Comparison of ENCODE assay signal across 8 cellular contexts in genomic region chr16:21540770-21541433, GRCh38. TPM values are rescaled to one million over a fixed set of nuclear protein-coding genes. Genes with fewer than 3 reads are reported as not detected.
A peak's percentile ranks its signal among the peaks of the same experiment; 100 is the strongest.
DNase-seq lines count a peak whose midpoint lies in the region; ATAC-seq and FAIRE-seq lines count a peak whose summit lies in the region.
"Not testable (repeated sequence)": the region's sequence is repeated elsewhere in the genome, so short reads cannot be mapped to it uniquely, and the experiment has no call there.

No MANE protein-coding gene starts in this region.

- ATAC-seq in HG02678 (IDR thresholded peaks at IDR 0.05; ENCODE audit: unreplicated experiment) (peak; percentile 70), HG03521 (IDR thresholded peaks at IDR 0.05; ENCODE audit: unreplicated experiment) (peak; percentile 43), left colon (peak; percentile 57)

- DNase-seq in CD1c-positive myeloid dendritic cell (ENCODE audit: extremely low spot score), result peak; percentile 76
- DNase-seq in GM19239 (ENCODE audit: insufficient read length, low spot score), result not testable (repeated sequence)
- peak; percentile 48 to 49 for DNase-seq in activated CD4-positive, alpha-beta T cell treated with anti-CD3 and anti-CD28 coated beads for 24 hours (ENCODE audit: low read depth in 2 of 2)
- DNase-seq in activated naive CD4-positive, alpha-beta T cell treated with Interleukin-2 at 50 U/mL for 16 hours, result peak; percentile 76
- peak in 1 of 2 donors; percentile 39 for DNase-seq in left colon
- DNase-seq in stimulated activated CD4-positive, alpha-beta T cell treated with anti-CD3 and anti-CD28 coated beads, TNF-alpha, amount 100 ng/mL, for 48 hours (ENCODE audit: low read depth in 3 of 3), result peak in 2 of 3 donors; percentile 56 to 79

- FAIRE-seq in GM19239 (lab: Jason Lieb, UNC), result peak; percentile 14

- intact Hi-C loops in left colon (cut with DNase I, micrococcal nuclease), result not testable (repeated sequence)

RNA-seq across cellular contexts. Expression of gene METTL9, which starts 58.5 kb away (rescaled TPM):
- 10 to 100 TPM; 69.1 to 79.0 TPM for total RNA-seq in left colon
